In genomic region chr1:84677415-84678099, GRCh38 we compare ENCODE assay signal across 29 cellular contexts.
"Had no signal": no experiment of that assay in that cellular context is flagged by ENCODE, and none has a peak within 500 bp of the region (broad histone marks: within the 10 kb centered on the region; RNA-seq: fewer than 3 reads in every experiment).

No MANE protein-coding gene starts in this region.

- FAIRE-seq: astrocyte, bronchial epithelial cell had no signal

- ATAC-seq: activated CD4-positive, CD25-positive, alpha-beta regulatory T cell treated with anti-CD3 and anti-CD28 coated beads, Interleukin-2, amount 50 U/mL, for 24 hours; activated CD8-positive, alpha-beta T cell treated with anti-CD3 and anti-CD28 coated beads for 36 hours; activated T-cell treated with anti-CD3 and anti-CD28 coated beads, Interleukin-2, amount 50 U/mL, for 4 hours; activated T-helper 17 cell treated with anti-CD3 and anti-CD28 coated beads, Interleukin-2, amount 50 U/mL, for 72 hours; gastroesophageal sphincter had no signal

- H3K27ac ChIP-seq: brain microvascular endothelial cell, coronary artery, dorsolateral prefrontal cortex, esophagus muscularis mucosa, gastroesophageal sphincter had no signal

- H3K4me3 Mint-ChIP-seq: activated B cell treated with CpG ODN at 0.5 μM for 24 hours; activated CD8-positive, alpha-beta T cell treated with anti-CD3 and anti-CD28 coated beads for 36 hours; activated naive CD8-positive, alpha-beta T cell; activated T-cell treated with anti-CD3 and anti-CD28 coated beads, Interleukin-2, amount 50 U/mL, for 4 hours; activated T-helper 17 cell treated with anti-CD3 and anti-CD28 coated beads, Interleukin-2, amount 50 U/mL, for 72 hours; central memory CD8-positive, alpha-beta T cell; dendritic cell treated with granulocyte-macrophage colony-stimulating factor and Interleukin-4, amounts not matched to agents 40 ng/mL and 50 ng/mL, for 4 days; endodermal cell had no signal

- H3K27ac Mint-ChIP-seq: activated B cell treated with CpG ODN at 0.5 μM for 24 hours; activated CD8-positive, alpha-beta T cell treated with anti-CD3 and anti-CD28 coated beads for 36 hours; activated naive CD8-positive, alpha-beta T cell; activated T-helper 17 cell treated with anti-CD3 and anti-CD28 coated beads, Interleukin-2, amount 50 U/mL, for 72 hours; dendritic cell treated with granulocyte-macrophage colony-stimulating factor and Interleukin-4, amounts not matched to agents 40 ng/mL and 50 ng/mL, for 4 days; endodermal cell had no signal

- H3K27me3 Mint-ChIP-seq: activated B cell treated with CpG ODN at 0.5 μM for 24 hours; activated CD8-positive, alpha-beta T cell treated with anti-CD3 and anti-CD28 coated beads for 36 hours; activated naive CD8-positive, alpha-beta T cell; activated T-helper 17 cell treated with anti-CD3 and anti-CD28 coated beads, Interleukin-2, amount 50 U/mL, for 72 hours; central memory CD8-positive, alpha-beta T cell; dendritic cell treated with granulocyte-macrophage colony-stimulating factor and Interleukin-4, amounts not matched to agents 40 ng/mL and 50 ng/mL, for 4 days had no signal

- H3K4me1 Mint-ChIP-seq: activated B cell treated with CpG ODN at 0.5 μM for 24 hours had no signal

- H3K4me3 ChIP-seq: coronary artery, dorsolateral prefrontal cortex, esophagus muscularis mucosa, gastroesophageal sphincter had no signal

- DNase-seq: activated B cell treated with CpG ODN at 0.5 μM for 24 hours; activated CD4-positive, alpha-beta T cell treated with anti-CD3 and anti-CD28 coated beads for 48 hours; activated CD4-positive, alpha-beta T cell treated with anti-CD3 and anti-CD28 coated beads, Interleukin-2, amount 50 U/mL, for 1 hour; activated CD4-positive, alpha-beta T cell treated with anti-CD3 and anti-CD28 coated beads, Interleukin-2, amount 50 U/mL, for 48 hours; activated CD8-positive, alpha-beta memory T cell treated with anti-CD3 and anti-CD28 coated beads for 24 hours; activated CD8-positive, alpha-beta T cell treated with anti-CD3 and anti-CD28 coated beads for 36 hours; activated effector memory CD4-positive, alpha-beta T cell treated with Interleukin-2 at 50 U/mL for 16 hours; activated gamma-delta T cell treated with Interleukin-2 at 50 U/mL for 16 hours; activated naive CD4-positive, alpha-beta T cell treated with anti-CD3 and anti-CD28 coated beads, Interleukin-2, amount 50 U/mL, for 16 hours; activated naive CD4-positive, alpha-beta T cell treated with Interleukin-2 at 50 U/mL for 16 hours; activated T-cell treated with anti-CD3 and anti-CD28 coated beads, Interleukin-2, amount 50 U/mL, for 4 hours; amniotic stem cell; anterior cingulate cortex; brain microvascular endothelial cell; dorsolateral prefrontal cortex; effector memory CD4-positive, alpha-beta T cell; endodermal cell; foreskin melanocyte; T-helper 2 cell had no signal

- H3K9me3 ChIP-seq: esophagus muscularis mucosa had no signal

- H3K4me1 ChIP-seq: esophagus muscularis mucosa, gastroesophageal sphincter had no signal

- H3K27me3 ChIP-seq: brain microvascular endothelial cell, dorsolateral prefrontal cortex, esophagus muscularis mucosa, gastroesophageal sphincter had no signal

- H3K36me3 ChIP-seq: brain microvascular endothelial cell, esophagus muscularis mucosa, gastroesophageal sphincter had no signal

- H3K9me3 Mint-ChIP-seq: activated B cell treated with CpG ODN at 0.5 μM for 24 hours; activated CD8-positive, alpha-beta T cell treated with anti-CD3 and anti-CD28 coated beads for 36 hours; activated T-cell treated with anti-CD3 and anti-CD28 coated beads, Interleukin-2, amount 50 U/mL, for 4 hours; activated T-helper 17 cell treated with anti-CD3 and anti-CD28 coated beads, Interleukin-2, amount 50 U/mL, for 72 hours; central memory CD8-positive, alpha-beta T cell had no signal
